ENCODE assay signal across 8 cellular contexts in genomic region chr11:36492724-36493304, GRCh38. TPM values are rescaled to one million over a fixed set of nuclear protein-coding genes. Genes with fewer than 3 reads are reported as not detected.
DNase-seq lines count a peak whose midpoint lies in the region; ATAC-seq and TF ChIP-seq lines count a peak whose summit lies in the region.

No MANE protein-coding gene starts in this region.

- peaks cover 14% of the 10 kb centered on the region for H3K36me3 Mint-ChIP-seq in IgD-negative memory B cell
- peaks cover 76% of the 10 kb centered on the region for H3K36me3 Mint-ChIP-seq in effector memory CD8-positive, alpha-beta T cell (ENCODE audit: insufficient read depth)

- no peak overlapping the region for H2BK5ac ChIP-seq in mesendoderm (ENCODE audit: low read length)

- H4K8ac ChIP-seq in mesendoderm (ENCODE audit: low read depth, low read length): no peak overlapping the region

- no peaks in the 10 kb centered on the region for H3K79me2 ChIP-seq in mesendoderm (ENCODE audit: control insufficient read depth, insufficient read depth, low read length)

- H3K4me3 Mint-ChIP-seq in IgD-negative memory B cell: no peak overlapping the region
- H3K4me3 Mint-ChIP-seq in effector memory CD8-positive, alpha-beta T cell: no peak overlapping the region

- H3K4me2 ChIP-seq in mesendoderm (ENCODE audit: low read length): no peak overlapping the region

- no peak overlapping the region for H3K27ac ChIP-seq in 22Rv1
- H3K27ac ChIP-seq in mesendoderm (ENCODE audit: low read depth, low read length): no peak overlapping the region

- no peak overlapping the region for H3K18ac ChIP-seq in mesendoderm (ENCODE audit: low read length)

- H2BK15ac ChIP-seq in mesendoderm (replicated peaks; ENCODE audit: low read depth): no peak overlapping the region

- H3K4me3 ChIP-seq in mesendoderm (ENCODE audit: low read length): no peak overlapping the region

- H3K9me3 Mint-ChIP-seq in IgD-negative memory B cell: no peaks in the 10 kb centered on the region
- H3K9me3 Mint-ChIP-seq in effector memory CD8-positive, alpha-beta T cell: no peaks in the 10 kb centered on the region

- H3K56ac ChIP-seq in mesendoderm (ENCODE audit: low read length): no peak overlapping the region

- no peaks in the 10 kb centered on the region for H3K27me3 ChIP-seq in mesendoderm (ENCODE audit: insufficient read depth, low read length, poor library complexity)

- H2AK5ac ChIP-seq in mesendoderm (ENCODE audit: low read length): no peak overlapping the region

- no peaks in the 10 kb centered on the region for H3K27me3 Mint-ChIP-seq in IgD-negative memory B cell
- no peaks in the 10 kb centered on the region for H3K27me3 Mint-ChIP-seq in effector memory CD8-positive, alpha-beta T cell

- no peak overlapping the region for H3K4ac ChIP-seq in mesendoderm (ENCODE audit: low read depth, low read length)

- H3K4me1 ChIP-seq in mesendoderm (ENCODE audit: control insufficient read depth, low read depth, low read length): no peaks in the 10 kb centered on the region

- no peak overlapping the region for H3K9ac ChIP-seq in mesendoderm (ENCODE audit: low read length)

- DNase-seq in ELR (ENCODE audit: low read depth): peak; percentile 71
- peak; percentile 25 for DNase-seq in SHP77 treated with DMSO at 0.1 percent for 48 hours (lab: John Stamatoyannopoulos, UW)
- DNase-seq in effector memory CD8-positive, alpha-beta T cell: peak; percentile 29 to 41 (median 41)
- peak; percentile 54 for DNase-seq in mesendoderm
- DNase-seq in stimulated activated naive CD4-positive, alpha-beta T cell treated with Interleukin-2 at 50 U/mL for 16 hours (lab: John Stamatoyannopoulos, UW): no peak

- H3K79me1 ChIP-seq in mesendoderm (ENCODE audit: low read length): no peaks in the 10 kb centered on the region

- H3K36me3 ChIP-seq in mesendoderm (ENCODE audit: control insufficient read depth, insufficient read depth, low read length): no peaks in the 10 kb centered on the region

- peak overlapping the region in 2 of 3 donors; percentile 21 to 24 for H3K27ac Mint-ChIP-seq in IgD-negative memory B cell
- peak overlapping the region in 1 of 2 donors; percentile 63 for H3K27ac Mint-ChIP-seq in effector memory CD8-positive, alpha-beta T cell

- peak; percentile 90 for TF ChIP-seq CTCF in 22Rv1 (IDR thresholded peaks at IDR 0.05)

- no peak overlapping the region for H2BK120ac ChIP-seq in mesendoderm (ENCODE audit: low read depth, low read length)

- H4K5ac ChIP-seq in mesendoderm (ENCODE audit: low read length): no peak overlapping the region

- ATAC-seq in effector memory CD8-positive, alpha-beta T cell (replicated peaks): peak; percentile 62
- no peak for ATAC-seq in GM21367 (IDR thresholded peaks at IDR 0.05; ENCODE audit: unreplicated experiment)

- H3K4me1 Mint-ChIP-seq in IgD-negative memory B cell: peaks cover 3 to 8% (median 5%) of the 10 kb centered on the region in 3 donors
- peaks cover 10 to 27% of the 10 kb centered on the region in 2 donors for H3K4me1 Mint-ChIP-seq in effector memory CD8-positive, alpha-beta T cell (ENCODE audit: low read depth in 2 of 2)

- H3K23ac ChIP-seq in mesendoderm (ENCODE audit: low read length): no peak overlapping the region

RNA-seq across cellular contexts. Expression of gene TRAF6, which starts 17.3 kb away (rescaled TPM):
- polyA plus RNA-seq in IgD-negative memory B cell: 12.2 TPM
- 6.0 TPM for polyA plus RNA-seq in mesendoderm (2013, experiment 1 of 2)
- polyA plus RNA-seq in mesendoderm (2013, experiment 2 of 2): 5.9 TPM
